ENCODE assay signal across 14 cellular contexts in genomic region chr19:50646074-50646807, GRCh38. TPM values are rescaled to one million over a fixed set of nuclear protein-coding genes. Genes with fewer than 3 reads are reported as not detected.
A peak's percentile ranks its signal among the peaks of the same experiment; 100 is the strongest.
DNase-seq lines count a peak whose midpoint lies in the region; ATAC-seq, FAIRE-seq and TF ChIP-seq lines count a peak whose summit lies in the region.
"Had no signal": no experiment of that assay in that cellular context is flagged by ENCODE, and none has a peak within 500 bp of the region (broad histone marks: within the 10 kb centered on the region; RNA-seq: fewer than 3 reads in every experiment).

No MANE protein-coding gene starts in this region.

- CTCF ChIA-PET in HCT116 (lab: Charles Lee) (no interaction called here), HepG2 (lab: Yijun Ruan, JAX; ENCODE audit: low intra/inter-chr PET ratio, low total read pairs) (no interaction called here)

- TF ChIP-seq EP300 in HepG2 (IDR thresholded peaks at IDR 0.05; ENCODE audit: low read depth in 2 of 2, low read length in 2 of 2) (no peak), HepG2 (CRISPR knock-in tag; IDR thresholded peaks at IDR 0.05; ENCODE audit: borderline replicate concordance) (no peak)

- H3K4me1 ChIP-seq in HCT116 (ENCODE audit: control insufficient read depth in 1 of 2, insufficient read depth in 2 of 2, low read length in 2 of 2) (peaks cover 11 to 26% of the 10 kb centered on the region in 2 experiments), HepG2 (ENCODE audit: insufficient read depth, low read length) (no peaks in the 10 kb centered on the region)

- H3K4me2 ChIP-seq in HCT116 (ENCODE audit: low read length): peak overlapping the region; percentile 55
- no peak overlapping the region for H3K4me2 ChIP-seq in HepG2 (ENCODE audit: low read depth, low read length)

- WGBS in HepG2 (ENCODE audit: low lambda C conversion rate): 10% methylated on average over 6 of the region's 6 CpGs

- H3K9me3 ChIP-seq in HCT116 (ENCODE audit: control insufficient read depth in 1 of 2, insufficient read depth in 1 of 2, low read depth in 1 of 2, low read length in 2 of 2) (no peaks in the 10 kb centered on the region), HepG2 (ENCODE audit: low read length) (no peaks in the 10 kb centered on the region)

- FAIRE-seq in HepG2 (lab: Jason Lieb, UNC): no peak

- TF ChIP-seq CTCF in HCT116 (IDR thresholded peaks at IDR 0.05 in 2 of 3, conservative IDR thresholded peaks at IDR 0.05 in 1 of 3; ENCODE audit: borderline replicate concordance in 1 of 3, insufficient read depth in 1 of 3, low read depth in 2 of 3, low read length in 2 of 3) (no peak), foreskin fibroblast (IDR thresholded peaks at IDR 0.05; ENCODE audit: low read depth, low read length) (no peak), HepG2 (CRISPR knock-in tag; IDR thresholded peaks at IDR 0.05) (no peak)

- intact Hi-C loops in HCT116 (cut with micrococcal nuclease) (no loop called here), HepG2 (cut with micrococcal nuclease; ENCODE audit: unreplicated experiment) (no loop called here)

- H4K20me1 ChIP-seq in HCT116 (ENCODE audit: insufficient read depth) (no peaks in the 10 kb centered on the region), HepG2 (ENCODE audit: insufficient read depth, low read length) (no peaks in the 10 kb centered on the region)

- H3K79me2 ChIP-seq in HCT116 (ENCODE audit: insufficient read depth, low read length) (no peaks in the 10 kb centered on the region), HepG2 (ENCODE audit: insufficient read depth, low read length) (no peaks in the 10 kb centered on the region)

- peak; percentile 42 for ATAC-seq in HCT116
- ATAC-seq in HepG2: no peak

- H3K36me3 ChIP-seq in HCT116 (ENCODE audit: control insufficient read depth in 1 of 2, insufficient read depth in 2 of 2, low read length in 2 of 2) (no peaks in the 10 kb centered on the region), HepG2 (replicated peaks in 1 of 2; ENCODE audit: control insufficient read depth in 1 of 2, insufficient read depth in 2 of 2, low read length in 2 of 2) (no peaks in the 10 kb centered on the region)

- RAD21 ChIA-PET in HCT116 (lab: Charles Lee; ENCODE audit: low non-redundant PET in 1 of 2, low total read pairs in 2 of 2, uncharacterized antibody in 2 of 2, unreplicated experiment in 2 of 2): no interaction called here

- in situ Hi-C loops in HepG2 (cut with HindIII; ENCODE audit: extremely low pct_ligation_motif_present, low pct_unique_long_range_greater_than_20kb): no loop called here

- no TSS peak for BruUV-seq in HCT116 (replicated peaks; lab: Mats Ljungman, UMichigan)
- BruUV-seq in HepG2 (replicated peaks; lab: Mats Ljungman, UMichigan): no TSS peak

- POLR2A ChIA-PET in HCT116 (lab: Charles Lee): no interaction called here
- POLR2A ChIA-PET in HepG2 (lab: Yijun Ruan, JAX): no interaction called here

- H3K9ac ChIP-seq in HCT116 (ENCODE audit: low read length) (no peak overlapping the region), HepG2 (ENCODE audit: insufficient read depth, low read depth, low read length) (no peak overlapping the region)

- no peak for TF ChIP-seq RAD21 in HCT116 (IDR thresholded peaks at IDR 0.05; ENCODE audit: low read depth)
- TF ChIP-seq RAD21 in HepG2 (CRISPR knock-in tag; IDR thresholded peaks at IDR 0.05): no peak

- H3K9me2 ChIP-seq in HCT116 (ENCODE audit: insufficient read depth): no peaks in the 10 kb centered on the region

- no peak overlapping the region for H3K27ac ChIP-seq in HCT116 (ENCODE audit: low read depth, low read length)
- H3K27ac ChIP-seq in HepG2 (ENCODE audit: extremely low read length, insufficient read depth, low read length): no peak overlapping the region

- H3K4me3 ChIP-seq in HCT116 (replicated peaks in 1 of 2; ENCODE audit: low read depth in 1 of 2, low read length in 2 of 2): no peak overlapping the region
- H3K4me3 ChIP-seq in foreskin fibroblast (ENCODE audit: low read depth in 1 of 2, low read length in 2 of 2): no peak overlapping the region
- H3K4me3 ChIP-seq in HepG2 (replicated peaks in 1 of 3; ENCODE audit: insufficient read depth in 1 of 3, low read depth in 2 of 3, low read length in 3 of 3): no peak overlapping the region

- TF ChIP-seq POLR2A in HCT116 (IDR thresholded peaks at IDR 0.05; ENCODE audit: borderline replicate concordance, extremely low read depth, insufficient read depth, insufficient read length): no peak
- TF ChIP-seq POLR2A in HepG2 (IDR thresholded peaks at IDR 0.05; ENCODE audit: insufficient read depth in 1 of 2, low read depth in 2 of 2, low read length in 2 of 2): no peak

- no peak overlapping the region for H2AFZ ChIP-seq in HCT116 (ENCODE audit: low read depth, low read length, poor library complexity, severe bottlenecking)
- no peak overlapping the region for H2AFZ ChIP-seq in HepG2 (ENCODE audit: low read length)

- DNase-seq in AG08395 (ENCODE audit: low spot score) (peak; percentile 63), HCT116 (ENCODE audit: low read depth, low spot score) (peak; percentile 48), SW480 (ENCODE audit: low spot score) (peak; percentile 54), foreskin fibroblast (peak; percentile 57 to 68), T-helper 1 cell (no peak), KG1 (lab: John Stamatoyannopoulos, UW) (no peak), NCI-H1930 (lab: John Stamatoyannopoulos, UW) (no peak), HepG2 (ENCODE audit: low spot score) (no peak)
- DNase-seq: activated B cell treated with CpG ODN at 0.5 μM for 24 hours; activated CD8-positive, alpha-beta memory T cell treated with anti-CD3 and anti-CD28 coated beads, Interleukin-2, amount 50 U/mL, for 4 hours; C1 segment of cervical spinal cord; head of caudate nucleus; nucleus accumbens; SIG-M5 had no signal

- peaks cover 32% of the 10 kb centered on the region for H3K27me3 ChIP-seq in HCT116 (ENCODE audit: insufficient read depth, low read length)
- no peaks in the 10 kb centered on the region for H3K27me3 ChIP-seq in HepG2 (ENCODE audit: control insufficient read depth in 1 of 2, insufficient read depth in 2 of 2, low read length in 2 of 2)

TF ChIP-seq in HCT116, 20 proteins besides CTCF, POLR2A, EP300 and RAD21 (continues in another document):
- peak; percentile 42; the same call in 1 of the 2 replicates for TF ChIP-seq CBX3 (IDR thresholded peaks at IDR 0.05; ENCODE audit: low read depth)
- TF ChIP-seq ZNF274 (IDR thresholded peaks at IDR 0.05; ENCODE audit: low read depth, low read length): no peak

RNA-seq across cellular contexts. Expression of gene C19orf81, which starts 3.0 kb away (rescaled TPM):
- total RNA-seq in HCT116 (2021; ENCODE audit: unreplicated experiment) (14.5 TPM), HepG2 (2016; rRNA removed; fragmentation: Illumina TruSeq; extraction: Trizol) (not detected in 2 replicates)
- polyA plus RNA-seq in HCT116 (2012): 12.4 and 14.8 TPM in 2 replicates
- total RNA-seq in HepG2 (2016; cell fraction: cytosol; rRNA removed; fragmentation: Illumina TruSeq; extraction: Trizol; ENCODE audit: low read depth): not detected in 2 replicates
- total RNA-seq in HepG2 (2016; cell fraction: insoluble cytoplasmic fraction; rRNA removed; fragmentation: Illumina TruSeq; extraction: Trizol): not detected in 2 replicates
- not detected in 2 replicates for total RNA-seq in HepG2 (2016; cell fraction: membrane; rRNA removed; fragmentation: Illumina TruSeq; extraction: Trizol)
- not detected in 2 replicates for total RNA-seq in HepG2 (2016; cell fraction: nucleus; rRNA removed; fragmentation: Illumina TruSeq; extraction: Trizol)
- polyA plus RNA-seq in HepG2 (2011; rRNA removed): not detected in 2 replicates
- not detected in 2 replicates for polyA plus RNA-seq in HepG2 (2011; cell fraction: cytosol; rRNA removed)
- polyA plus RNA-seq in HepG2 (2011; cell fraction: nucleus; rRNA removed): not detected in 2 replicates
- not detected in 2 replicates for polyA plus RNA-seq in HepG2 (2012)
- polyA plus RNA-seq in HepG2 (2016; cell fraction: cytosol; fragmentation: Illumina TruSeq; extraction: Trizol; ENCODE audit: low read depth): not detected in 2 replicates
- not detected in 2 replicates for polyA plus RNA-seq in HepG2 (2016; cell fraction: insoluble cytoplasmic fraction; fragmentation: Illumina TruSeq; extraction: Trizol; ENCODE audit: low read depth)
- polyA plus RNA-seq in HepG2 (2016; cell fraction: membrane; fragmentation: Illumina TruSeq; extraction: Trizol; ENCODE audit: low read depth): not detected in 2 replicates
- not detected in 2 replicates for polyA plus RNA-seq in HepG2 (2016; cell fraction: nucleus; fragmentation: Illumina TruSeq; extraction: Trizol; ENCODE audit: insufficient read depth, low read depth)
- not detected in 2 replicates for polyA minus RNA-seq in HepG2 (2011; rRNA and poly(A)+ RNA removed; ENCODE audit: low replicate concordance)
- not detected in 2 replicates for polyA minus RNA-seq in HepG2 (2011; cell fraction: cytosol; rRNA and poly(A)+ RNA removed)
- not detected in 2 replicates for polyA minus RNA-seq in HepG2 (2011; cell fraction: nucleus; rRNA and poly(A)+ RNA removed)
- total RNA-seq: activated B cell treated with CpG ODN at 0.5 μM for 24 hours had no signal

RNA-seq across cellular contexts. Expression of gene SYT3, which starts 6.6 kb away (rescaled TPM):
- total RNA-seq in HCT116 (2021; ENCODE audit: unreplicated experiment) (4.6 TPM), HepG2 (2016; rRNA removed; fragmentation: Illumina TruSeq; extraction: Trizol) (not detected in 2 replicates)
- polyA plus RNA-seq in HCT116 (2012): 4.1 and 4.4 TPM in 2 replicates
- not detected in 2 replicates for total RNA-seq in HepG2 (2016; cell fraction: cytosol; rRNA removed; fragmentation: Illumina TruSeq; extraction: Trizol; ENCODE audit: low read depth)
- total RNA-seq in HepG2 (2016; cell fraction: insoluble cytoplasmic fraction; rRNA removed; fragmentation: Illumina TruSeq; extraction: Trizol): not detected in 2 replicates
- not detected in 2 replicates for total RNA-seq in HepG2 (2016; cell fraction: membrane; rRNA removed; fragmentation: Illumina TruSeq; extraction: Trizol)
- total RNA-seq in HepG2 (2016; cell fraction: nucleus; rRNA removed; fragmentation: Illumina TruSeq; extraction: Trizol): not detected in 2 replicates
- polyA plus RNA-seq in HepG2 (2011; rRNA removed): not detected in 2 replicates
- polyA plus RNA-seq in HepG2 (2011; cell fraction: cytosol; rRNA removed): not detected in 2 replicates
- polyA plus RNA-seq in HepG2 (2011; cell fraction: nucleus; rRNA removed): not detected in 2 replicates
- not detected in 2 replicates for polyA plus RNA-seq in HepG2 (2012)
- not detected in 2 replicates for polyA plus RNA-seq in HepG2 (2016; cell fraction: cytosol; fragmentation: Illumina TruSeq; extraction: Trizol; ENCODE audit: low read depth)
- not detected in 2 replicates for polyA plus RNA-seq in HepG2 (2016; cell fraction: insoluble cytoplasmic fraction; fragmentation: Illumina TruSeq; extraction: Trizol; ENCODE audit: low read depth)
- not detected in 2 replicates for polyA plus RNA-seq in HepG2 (2016; cell fraction: membrane; fragmentation: Illumina TruSeq; extraction: Trizol; ENCODE audit: low read depth)
- polyA plus RNA-seq in HepG2 (2016; cell fraction: nucleus; fragmentation: Illumina TruSeq; extraction: Trizol; ENCODE audit: insufficient read depth, low read depth): not detected in 2 replicates
- polyA minus RNA-seq in HepG2 (2011; rRNA and poly(A)+ RNA removed; ENCODE audit: low replicate concordance): not detected in 2 replicates
- polyA minus RNA-seq in HepG2 (2011; cell fraction: cytosol; rRNA and poly(A)+ RNA removed): not detected in 2 replicates
- not detected in 2 replicates for polyA minus RNA-seq in HepG2 (2011; cell fraction: nucleus; rRNA and poly(A)+ RNA removed)

Comparison
In these comparisons a context has a peak if more than half of its experiments do, and no peak if none do; other contexts are left out.
1. DNase-seq: peak in AG08395 (single experiment), HCT116 (single experiment), SW480 (single experiment) and foreskin fibroblast (2 of 2); none in T-helper 1 cell (0 of 5), KG1 (single experiment), NCI-H1930 (0 of 2) and HepG2 (single experiment).
2. RNA of gene C19orf81, which starts 3.0 kb away (total RNA-seq): 14.5 TPM in HCT116 (single experiment); not detected in HepG2; every median in the first group is over 10 times any median in the second.